19 cellular contexts compared by ENCODE assay signal in the genomic region with DNA sequence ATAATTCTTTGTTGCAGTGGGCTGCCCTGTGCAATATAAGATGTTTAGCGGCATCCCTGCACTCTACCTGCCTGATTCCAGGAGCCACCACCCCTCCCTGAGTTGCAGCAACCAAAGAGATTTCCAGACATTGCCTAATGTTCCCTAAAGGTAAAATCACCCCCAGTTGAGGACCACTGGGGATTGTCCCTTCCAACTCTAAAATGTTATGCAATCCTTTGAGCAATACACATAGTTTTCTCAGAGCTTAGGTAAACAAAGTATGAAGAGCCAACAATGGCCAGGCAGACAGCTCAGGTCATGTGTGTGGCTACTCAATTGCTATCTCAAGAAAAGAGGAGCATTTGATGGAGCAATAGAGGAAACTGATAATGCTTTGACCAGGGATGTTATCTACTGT.
"Had no signal": no experiment of that assay in that cellular context is flagged by ENCODE, and none has a peak within 500 bp of the region (broad histone marks: within the 10 kb centered on the region; RNA-seq: fewer than 3 reads in every experiment).

No MANE protein-coding gene starts in this region.

- H3K4me3 ChIP-seq: left ventricle myocardium inferior, lung, psoas muscle, sigmoid colon, skin epidermis, testis, tibial nerve had no signal

- H3K27ac ChIP-seq: epithelial cell of prostate, left ventricle myocardium inferior, neutrophil, psoas muscle, sigmoid colon, skin epidermis, testis, tibial nerve had no signal

- H3K36me3 ChIP-seq: left ventricle myocardium inferior, neutrophil, sigmoid colon, tibial nerve had no signal

- H3K27me3 ChIP-seq: neutrophil, sigmoid colon, testis had no signal

- ATAC-seq: effector memory CD8-positive, alpha-beta T cell; naive thymus-derived CD8-positive, alpha-beta T cell; stimulated activated naive B cell treated with anti-CD40 and anti-IgM and Interleukin-4, amounts not matched to agents 10 μg/mL and 1 μg/mL and 100 μg/mL, for 72 hours; stimulated activated naive CD8-positive, alpha-beta T cell treated with anti-CD3 and anti-CD28 coated beads, Interleukin-15, amount 100 ng/mL, for 72 hours had no signal

- DNase-seq: effector memory CD8-positive, alpha-beta T cell; immature natural killer cell; left ventricle myocardium inferior; naive thymus-derived CD8-positive, alpha-beta T cell; psoas muscle; sigmoid colon; stimulated activated CD4-positive, alpha-beta T cell treated with anti-CD3 and anti-CD28 coated beads, Interleukin-2, amount 100 ng/mL, for 24 hours; stimulated activated CD4-positive, alpha-beta T cell treated with anti-CD3 and anti-CD28 coated beads, Interleukin-4, amount 100 ng/mL, for 4 hours; stimulated activated naive B cell treated with anti-CD40 and anti-IgM and Interleukin-4, amounts not matched to agents 10 μg/mL and 1 μg/mL and 100 μg/mL, for 72 hours; stimulated activated naive CD8-positive, alpha-beta T cell treated with anti-CD3 and anti-CD28 coated beads, Interleukin-15, amount 100 ng/mL, for 72 hours; testis had no signal

- FAIRE-seq: colon, frontal cortex, keratinocyte had no signal

- H3K4me1 ChIP-seq: testis had no signal

- H3K9me3 ChIP-seq: left ventricle myocardium inferior, neutrophil, psoas muscle, sigmoid colon, testis, tibial nerve had no signal
